In the genomic region with DNA sequence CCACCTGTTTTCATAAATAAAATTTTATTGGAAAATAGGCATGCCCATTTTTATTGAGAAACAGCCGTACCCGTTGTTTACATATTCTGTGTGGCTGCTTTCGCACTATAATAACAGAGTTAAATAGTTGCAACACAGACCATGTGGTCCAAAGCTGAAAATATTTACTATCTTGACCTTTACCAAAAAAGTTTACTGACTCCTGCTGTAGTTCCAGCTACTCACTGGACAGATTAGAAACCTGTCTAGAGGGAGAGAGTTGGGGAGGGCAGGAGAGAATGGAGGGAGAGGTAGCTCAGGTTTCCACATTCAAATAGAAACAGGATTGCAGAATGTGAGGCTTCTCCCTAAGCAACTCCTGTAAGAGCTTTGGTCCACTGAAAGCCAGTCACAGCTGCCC, we compare ENCODE assay signal across 21 cellular contexts. TPM values are rescaled to one million over a fixed set of nuclear protein-coding genes. Genes with fewer than 3 reads are reported as not detected.
DNase-seq lines count a peak whose midpoint lies in the region; ATAC-seq and TF ChIP-seq lines count a peak whose summit lies in the region.
"Had no signal": no experiment of that assay in that cellular context is flagged by ENCODE, and none has a peak within 500 bp of the region (broad histone marks: within the 10 kb centered on the region; RNA-seq: fewer than 3 reads in every experiment).

No MANE protein-coding gene starts in this region.

- H3K27ac ChIP-seq in gastrocnemius medialis = peak overlapping the region; percentile 37 to 56 (median 54)
- H3K27ac ChIP-seq: A549; BLaER1 treated with 17β-estradiol and CSF1 and Interleukin-3, amounts not matched to agents 10 nM and 100 nM; heart left ventricle; Peyer's patch; uterus had no signal

- H3K4me1 ChIP-seq in gastrocnemius medialis = peaks cover 5 to 20% of the 10 kb centered on the region in 2 donors
- H3K4me1 ChIP-seq: Peyer's patch, uterus had no signal

- TF ChIP-seq CTCF in gastrocnemius medialis (IDR thresholded peaks at IDR 0.05 in 4 of 5, conservative IDR thresholded peaks at IDR 0.05 in 1 of 5) = no peak

- H3K27me3 ChIP-seq in gastrocnemius medialis = no peaks in the 10 kb centered on the region
- H3K27me3 ChIP-seq: BLaER1 treated with 17β-estradiol and CSF1 and Interleukin-3, amounts not matched to agents 10 nM and 100 nM; heart left ventricle; Peyer's patch; uterus had no signal

- intact Hi-C loops in gastrocnemius medialis (cut with DNase I; ENCODE audit: low total_unique reads) = loop anchor here (5.0 kb wide), 1 partner anchor 51 kb away; no protein-coding TSS in a partner anchor

- DNase-seq in NCI-H2107 treated with DMSO at 0.1 percent for 48 hours (lab: John Stamatoyannopoulos, UW; ENCODE audit: unreplicated experiment) (peak; percentile 59), NCI-H2107 (lab: John Stamatoyannopoulos, UW) (no peak), LHCN-M2 (ENCODE audit: low read depth) (peak; percentile 30), iris pigment epithelial cell (ENCODE audit: low read depth) (peak; percentile 42), gastrocnemius medialis (peak; percentile 3 to 17), A172 (ENCODE audit: low spot score) (no peak), NCI-H187 (lab: John Stamatoyannopoulos, UW) (no peak)
- DNase-seq: activated CD8-positive, alpha-beta T cell treated with anti-CD3 and anti-CD28 coated beads, Interleukin-2, amount 10 ng/mL, durations not matched to agents 7 days and 5 days; activated T-cell treated with anti-CD3 and anti-CD28 coated beads, Interleukin-2, amount 50 U/mL, for 4 hours; effector memory CD4-positive, alpha-beta T cell; heart left ventricle; immature natural killer cell; NCI-H2171 treated with DMSO at 0.1 percent for 48 hours; Peyer's patch; stimulated activated CD4-positive, alpha-beta T cell treated with anti-CD3 and anti-CD28 coated beads, Interleukin-4, amount 100 ng/mL, for 4 hours; uterus had no signal

- TF ChIP-seq POLR2A in gastrocnemius medialis (IDR thresholded peaks at IDR 0.05) = no peak

- in situ Hi-C loops in gastrocnemius medialis (cut with MboI; ENCODE audit: low sequenced_read_pairs in 4 of 4) = no loop called here

- H3K9me3 ChIP-seq in gastrocnemius medialis = no peaks in the 10 kb centered on the region
- H3K9me3 ChIP-seq: A549; BLaER1 treated with 17β-estradiol and CSF1 and Interleukin-3, amounts not matched to agents 10 nM and 100 nM; heart left ventricle; Peyer's patch; uterus had no signal

- H3K36me3 ChIP-seq in gastrocnemius medialis = no peaks in the 10 kb centered on the region
- H3K36me3 ChIP-seq: BLaER1 treated with 17β-estradiol and CSF1 and Interleukin-3, amounts not matched to agents 10 nM and 100 nM; heart left ventricle; Peyer's patch; uterus had no signal

- H3K4me3 ChIP-seq in gastrocnemius medialis = peak overlapping the region in 1 of 4 donors; percentile 16
- H3K4me3 ChIP-seq: A549; BLaER1 treated with 17β-estradiol and CSF1 and Interleukin-3, amounts not matched to agents 10 nM and 100 nM; heart left ventricle; K562; Peyer's patch; smooth muscle cell; uterus had no signal

- ATAC-seq in gastrocnemius medialis (peak; percentile 93 to 98), HG03280 (IDR thresholded peaks at IDR 0.05; ENCODE audit: unreplicated experiment) (no peak)
- ATAC-seq: A549; activated CD8-positive, alpha-beta T cell treated with anti-CD3 and anti-CD28 coated beads, Interleukin-2, amount 10 ng/mL, durations not matched to agents 7 days and 5 days; activated T-cell treated with anti-CD3 and anti-CD28 coated beads, Interleukin-2, amount 50 U/mL, for 4 hours; heart left ventricle; K562 had no signal

RNA-seq across cellular contexts. Expression of a gene that starts 55.1 kb away (rescaled TPM):
- total RNA-seq in LHCN-M2 (2014; rRNA removed) = 4.2 and 4.9 TPM in 2 replicates
- 2.1 TPM for polyA plus RNA-seq in LHCN-M2 (2012)
- total RNA-seq in gastrocnemius medialis = 1 to 10 TPM; 1.2 to 6.1 (median 2.6) TPM
- total RNA-seq in A172 (2014; rRNA removed; shearing (Covaris generic)) = 3.0 and 7.2 TPM in 2 replicates

Comparison
In these comparisons a context has a peak if more than half of its experiments do, and no peak if none do; other contexts are left out.
1. DNase-seq: peak in NCI-H2107 treated with DMSO at 0.1 percent for 48 hours (single experiment), LHCN-M2 (single experiment), iris pigment epithelial cell (single experiment) and gastrocnemius medialis (2 of 2); none in NCI-H2107 (single experiment), A172 (single experiment) and NCI-H187 (0 of 2).